25 cellular contexts compared by ENCODE assay signal in the genomic region with DNA sequence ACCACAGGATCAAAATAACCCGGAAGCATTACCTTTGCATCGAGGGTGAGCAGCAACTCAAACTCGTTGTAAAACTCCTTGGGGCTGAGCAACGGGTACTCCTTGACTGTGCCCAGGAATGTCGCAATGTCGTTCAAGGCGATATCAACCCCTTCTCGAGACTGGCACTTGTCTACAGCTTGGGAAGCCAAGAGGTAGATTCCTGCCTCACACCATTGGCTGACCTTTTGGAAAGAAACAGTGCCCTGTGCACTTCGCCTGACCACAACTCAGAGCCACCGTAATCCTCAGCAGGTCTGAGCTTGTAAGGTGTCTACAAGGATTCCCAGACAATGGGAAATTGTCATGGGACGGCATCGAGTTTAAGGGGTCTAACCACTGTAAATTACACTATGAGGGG.
"Had no signal": no experiment of that assay in that cellular context is flagged by ENCODE, and none has a peak within 500 bp of the region (broad histone marks: within the 10 kb centered on the region; RNA-seq: fewer than 3 reads in every experiment).

No MANE protein-coding gene starts in this region.

- DNase-seq: activated CD4-positive, alpha-beta memory T cell treated with anti-CD3 and anti-CD28 coated beads, Interleukin-2, amount 10 ng/mL, durations not matched to agents 7 days and 5 days; activated CD4-positive, alpha-beta T cell treated with anti-CD3 and anti-CD28 coated beads for 48 hours; activated effector memory CD4-positive, alpha-beta T cell treated with anti-CD3 and anti-CD28 coated beads, Interleukin-2, amount 50 U/mL, for 16 hours; activated naive CD4-positive, alpha-beta T cell treated with anti-CD3 and anti-CD28 coated beads, Interleukin-2, amount 50 U/mL, for 16 hours; activated naive CD8-positive, alpha-beta T cell treated with anti-CD3 and anti-CD28 coated beads, Interleukin-2, amount 50 U/mL, for 24 hours; anterior cingulate cortex; body of pancreas; caudate nucleus; dermis blood vessel endothelial cell; effector CD8-positive, alpha-beta T cell; foreskin fibroblast; hippocampal formation; left ventricle myocardium superior; mesendoderm; mucosa of descending colon; nephron progenitor cell; occipital lobe; posterior cingulate gyrus; spleen; stimulated activated CD4-positive, alpha-beta T cell treated with anti-CD3 and anti-CD28 coated beads, Interleukin-4, amount 100 ng/mL, for 1 hour; stimulated activated naive CD4-positive, alpha-beta T cell; T1000; thyroid gland had no signal

- H3K4me3 Mint-ChIP-seq: activated CD4-positive, alpha-beta memory T cell treated with anti-CD3 and anti-CD28 coated beads, Interleukin-2, amount 10 ng/mL, durations not matched to agents 7 days and 5 days; activated naive CD8-positive, alpha-beta T cell treated with anti-CD3 and anti-CD28 coated beads, Interleukin-2, amount 50 U/mL, for 24 hours; nephron progenitor cell; T-helper 1 cell treated with Interleukin-12 subunit alpha and Interleukin-12 subunit beta and Interleukin-4 antibody, amounts not matched to agents 30 μg/mL and 1 μg/mL, for 36 hours had no signal

- H3K9me3 ChIP-seq: body of pancreas, mucosa of descending colon, spleen, thyroid gland, vagina had no signal

- H3K4me3 ChIP-seq: body of pancreas, mucosa of descending colon, spleen, thyroid gland, vagina had no signal

- H3K27ac Mint-ChIP-seq: activated CD4-positive, alpha-beta memory T cell treated with anti-CD3 and anti-CD28 coated beads, Interleukin-2, amount 10 ng/mL, durations not matched to agents 7 days and 5 days; activated naive CD8-positive, alpha-beta T cell treated with anti-CD3 and anti-CD28 coated beads, Interleukin-2, amount 50 U/mL, for 24 hours; T-helper 1 cell treated with Interleukin-12 subunit alpha and Interleukin-12 subunit beta and Interleukin-4 antibody, amounts not matched to agents 30 μg/mL and 1 μg/mL, for 36 hours had no signal

- H3K27ac ChIP-seq: body of pancreas, spleen, thyroid gland, vagina had no signal

- H3K36me3 ChIP-seq: thyroid gland, vagina had no signal

- H3K27me3 ChIP-seq: body of pancreas, spleen, thyroid gland, vagina had no signal

- H3K9me3 Mint-ChIP-seq: activated CD4-positive, alpha-beta memory T cell treated with anti-CD3 and anti-CD28 coated beads, Interleukin-2, amount 10 ng/mL, durations not matched to agents 7 days and 5 days; activated naive CD8-positive, alpha-beta T cell treated with anti-CD3 and anti-CD28 coated beads, Interleukin-2, amount 50 U/mL, for 24 hours; T-helper 1 cell treated with Interleukin-12 subunit alpha and Interleukin-12 subunit beta and Interleukin-4 antibody, amounts not matched to agents 30 μg/mL and 1 μg/mL, for 36 hours had no signal

- H3K4me1 ChIP-seq: thyroid gland had no signal

- H3K27me3 Mint-ChIP-seq: activated CD4-positive, alpha-beta memory T cell treated with anti-CD3 and anti-CD28 coated beads, Interleukin-2, amount 10 ng/mL, durations not matched to agents 7 days and 5 days; activated naive CD8-positive, alpha-beta T cell treated with anti-CD3 and anti-CD28 coated beads, Interleukin-2, amount 50 U/mL, for 24 hours had no signal

- ATAC-seq: activated naive CD8-positive, alpha-beta T cell treated with anti-CD3 and anti-CD28 coated beads, Interleukin-2, amount 50 U/mL, for 24 hours; body of pancreas; left ventricle myocardium superior; mucosa of descending colon had no signal
